ENCODE assay signal across 35 cellular contexts in genomic region chr17:47222032-47222431, GRCh38. TPM values are rescaled to one million over a fixed set of nuclear protein-coding genes. Genes with fewer than 3 reads are reported as not detected.
"Had no signal": no experiment of that assay in that cellular context is flagged by ENCODE, and none has a peak within 500 bp of the region (broad histone marks: within the 10 kb centered on the region; RNA-seq: fewer than 3 reads in every experiment).

No MANE protein-coding gene starts in this region.

- H3K9me3 ChIP-seq: esophagus muscularis mucosa, heart left ventricle, left lung, pancreas, prostate gland, vagina had no signal

- H3K36me3 ChIP-seq: esophagus muscularis mucosa, heart left ventricle, left lung, pancreas, prostate gland, vagina, WERI-Rb-1 had no signal

- H3K27ac ChIP-seq: dorsolateral prefrontal cortex, esophagus muscularis mucosa, foreskin keratinocyte, pancreas, prostate gland, vagina, WERI-Rb-1 had no signal

- H3K27me3 Mint-ChIP-seq: activated T-cell treated with anti-CD3 and anti-CD28 coated beads, Interleukin-2, amount 50 U/mL, for 24 hours; stimulated activated naive CD8-positive, alpha-beta T cell treated with anti-CD3 and anti-CD28 coated beads, Interleukin-15, amount 100 ng/mL, for 72 hours; T-helper 17 cell had no signal

- H3K4me3 Mint-ChIP-seq: activated naive CD4-positive, alpha-beta T cell treated with anti-CD3 and anti-CD28 coated beads, Interleukin-2, amount 10 ng/mL, durations not matched to agents 7 days and 5 days; activated naive CD8-positive, alpha-beta T cell treated with anti-CD3 and anti-CD28 coated beads, Interleukin-2, amount 10 ng/mL, durations not matched to agents 7 days and 5 days; activated T-cell treated with anti-CD3 and anti-CD28 coated beads, Interleukin-2, amount 50 U/mL, for 24 hours; stimulated activated memory B cell treated with anti-CD40 and anti-IgM and Interleukin-4, amounts not matched to agents 10 μg/mL and 1 μg/mL and 100 μg/mL, for 72 hours; T-helper 17 cell; type B pancreatic cell had no signal

- H3K27me3 ChIP-seq: esophagus muscularis mucosa, foreskin keratinocyte, heart left ventricle, left lung, pancreas, vagina had no signal

- H3K4me1 ChIP-seq: prostate gland had no signal

- H3K27ac Mint-ChIP-seq: activated naive CD4-positive, alpha-beta T cell treated with anti-CD3 and anti-CD28 coated beads, Interleukin-2, amount 10 ng/mL, durations not matched to agents 7 days and 5 days; stimulated activated memory B cell treated with anti-CD40 and anti-IgM and Interleukin-4, amounts not matched to agents 10 μg/mL and 1 μg/mL and 100 μg/mL, for 72 hours; type B pancreatic cell had no signal

- H3K4me3 ChIP-seq: dorsolateral prefrontal cortex, esophagus muscularis mucosa, heart left ventricle, left lung, lung, pancreas, prostate gland, skin epidermis, vagina had no signal

- DNase-seq: activated CD4-positive, alpha-beta T cell treated with anti-CD3 and anti-CD28 coated beads for 48 hours; activated CD4-positive, alpha-beta T cell treated with anti-CD3 and anti-CD28 coated beads, Interleukin-2, amount 50 U/mL, for 48 hours; activated CD8-positive, alpha-beta memory T cell treated with anti-CD3 and anti-CD28 coated beads, Interleukin-2, amount 50 U/mL, for 48 hours; activated gamma-delta T cell; activated naive CD4-positive, alpha-beta T cell treated with anti-CD3 and anti-CD28 coated beads, Interleukin-2, amount 10 ng/mL, durations not matched to agents 7 days and 5 days; activated naive CD8-positive, alpha-beta T cell treated with anti-CD3 and anti-CD28 coated beads, Interleukin-2, amount 10 ng/mL, durations not matched to agents 7 days and 5 days; activated T-cell treated with anti-CD3 and anti-CD28 coated beads, Interleukin-2, amount 50 U/mL, for 24 hours; amygdala; dorsolateral prefrontal cortex; effector memory CD4-positive, alpha-beta T cell; foreskin keratinocyte; heart left ventricle; kidney glomerular epithelial cell; left lung; mesendoderm; nucleus accumbens; pancreas; retina; stimulated activated CD4-positive, alpha-beta T cell treated with anti-CD3 and anti-CD28 coated beads, Interleukin-4, amount 100 ng/mL, for 24 hours; stimulated activated naive CD8-positive, alpha-beta T cell treated with anti-CD3 and anti-CD28 coated beads, Interleukin-15, amount 100 ng/mL, for 72 hours; substantia nigra; T-helper 17 cell; T1000; WERI-Rb-1 had no signal

- ATAC-seq: activated CD4-positive, CD25-positive, alpha-beta regulatory T cell treated with anti-CD3 and anti-CD28 coated beads, Interleukin-2, amount 50 U/mL, for 24 hours; foreskin keratinocyte; heart left ventricle; left lung; pancreas; sciatic nerve; stimulated activated memory B cell treated with anti-CD40 and anti-IgM and Interleukin-4, amounts not matched to agents 10 μg/mL and 1 μg/mL and 100 μg/mL, for 72 hours; stimulated activated naive CD8-positive, alpha-beta T cell treated with anti-CD3 and anti-CD28 coated beads, Interleukin-15, amount 100 ng/mL, for 72 hours; T-helper 17 cell had no signal

- H3K36me3 Mint-ChIP-seq: activated naive CD4-positive, alpha-beta T cell treated with anti-CD3 and anti-CD28 coated beads, Interleukin-2, amount 10 ng/mL, durations not matched to agents 7 days and 5 days; stimulated activated memory B cell treated with anti-CD40 and anti-IgM and Interleukin-4, amounts not matched to agents 10 μg/mL and 1 μg/mL and 100 μg/mL, for 72 hours had no signal

- H3K9me3 Mint-ChIP-seq: type B pancreatic cell had no signal

RNA-seq across cellular contexts. Expression of gene MYL4, which starts 12.9 kb away (rescaled TPM):
- total RNA-seq: activated naive CD8-positive, alpha-beta T cell treated with anti-CD3 and anti-CD28 coated beads, Interleukin-2, amount 10 ng/mL, durations not matched to agents 7 days and 5 days; foreskin keratinocyte; mononuclear cell; T-helper 17 cell; vagina had no signal
- polyA plus RNA-seq: foreskin keratinocyte, neural cell had no signal

RNA-seq across cellular contexts. Expression of gene ITGB3, which starts 31.6 kb away (rescaled TPM):
- polyA plus RNA-seq: neural cell had no signal
